23 cellular contexts compared by ENCODE assay signal in the genomic region with DNA sequence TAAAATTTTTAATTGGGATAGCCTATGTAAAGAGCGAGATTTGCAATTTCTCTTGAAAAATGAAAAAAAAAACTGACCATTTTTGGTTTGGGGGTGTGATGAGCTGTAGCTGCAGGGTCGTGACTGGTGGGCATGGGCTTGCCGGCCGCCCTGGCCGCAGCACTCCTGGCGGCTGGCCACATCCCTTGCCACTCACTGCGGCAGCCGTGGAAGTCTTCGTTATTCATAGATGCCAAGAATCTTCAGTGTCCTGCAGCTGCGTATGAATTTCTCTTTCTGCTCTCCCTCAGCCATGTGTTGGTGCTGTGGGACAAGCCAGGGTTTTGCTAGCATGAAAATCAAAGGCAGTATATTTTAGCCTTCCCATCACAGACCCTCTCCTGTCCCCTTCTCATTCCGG.
"Had no signal": no experiment of that assay in that cellular context is flagged by ENCODE, and none has a peak within 500 bp of the region (broad histone marks: within the 10 kb centered on the region; RNA-seq: fewer than 3 reads in every experiment).

No MANE protein-coding gene starts in this region.

- H3K27me3 ChIP-seq: brain microvascular endothelial cell, foreskin keratinocyte, gastrocnemius medialis had no signal

- H3K9me3 ChIP-seq: esophagus muscularis mucosa, gastrocnemius medialis had no signal

- H3K36me3 ChIP-seq: brain microvascular endothelial cell, esophagus muscularis mucosa, gastrocnemius medialis had no signal

- DNase-seq: activated CD4-positive, alpha-beta memory T cell treated with anti-CD3 and anti-CD28 coated beads, Interleukin-2, amount 10 ng/mL, durations not matched to agents 7 days and 5 days; activated CD4-positive, alpha-beta T cell treated with anti-CD3 and anti-CD28 coated beads for 36 hours; activated CD4-positive, alpha-beta T cell treated with anti-CD3 and anti-CD28 coated beads, Interleukin-2, amount 10 ng/mL, durations not matched to agents 7 days and 5 days; activated CD4-positive, alpha-beta T cell treated with anti-CD3 and anti-CD28 coated beads, Interleukin-2, amount 50 U/mL, for 4 hours; activated CD4-positive, CD25-positive, alpha-beta regulatory T cell; activated CD4-positive, CD25-positive, alpha-beta regulatory T cell treated with anti-CD3 and anti-CD28 coated beads, Interleukin-2, amount 50 U/mL, for 72 hours; activated effector memory CD4-positive, alpha-beta T cell treated with Interleukin-2 at 50 U/mL for 16 hours; activated gamma-delta T cell treated with Interleukin-2 at 50 U/mL for 16 hours; activated naive CD4-positive, alpha-beta T cell treated with anti-CD3 and anti-CD28 coated beads, Interleukin-2, amount 50 U/mL, for 16 hours; activated naive CD4-positive, alpha-beta T cell treated with Interleukin-2 at 50 U/mL for 16 hours; activated T-cell treated with anti-CD3 and anti-CD28 coated beads, Interleukin-2, amount 50 U/mL, for 4 hours; amniotic stem cell; brain microvascular endothelial cell; dorsolateral prefrontal cortex; effector CD4-positive, alpha-beta T cell; effector memory CD8-positive, alpha-beta T cell; erythroblast; foreskin keratinocyte; gastrocnemius medialis; T-helper 2 cell had no signal

- ATAC-seq: activated CD4-positive, alpha-beta T cell treated with anti-CD3 and anti-CD28 coated beads for 36 hours; activated T-cell treated with anti-CD3 and anti-CD28 coated beads, Interleukin-2, amount 50 U/mL, for 4 hours; activated T-helper 17 cell treated with anti-CD3 and anti-CD28 coated beads, Interleukin-2, amount 50 U/mL, for 72 hours; effector memory CD8-positive, alpha-beta T cell; foreskin keratinocyte; gastrocnemius medialis had no signal

- H3K4me3 ChIP-seq: coronary artery, dorsolateral prefrontal cortex, esophagus muscularis mucosa, gastrocnemius medialis had no signal

- H3K4me1 ChIP-seq: esophagus muscularis mucosa, foreskin keratinocyte, gastrocnemius medialis had no signal

- H3K27ac ChIP-seq: brain microvascular endothelial cell, coronary artery, dorsolateral prefrontal cortex, esophagus muscularis mucosa, foreskin keratinocyte, gastrocnemius medialis had no signal
